Comparison of ENCODE assay signal across 15 cellular contexts in genomic region chr7:79876769-79877362, GRCh38.
DNase-seq lines count a peak whose midpoint lies in the region; ATAC-seq and TF ChIP-seq lines count a peak whose summit lies in the region.
"Had no signal": no experiment of that assay in that cellular context is flagged by ENCODE, and none has a peak within 500 bp of the region (broad histone marks: within the 10 kb centered on the region; RNA-seq: fewer than 3 reads in every experiment).

No MANE protein-coding gene starts in this region.

- no peak for TF ChIP-seq RAD21 in SK-N-SH (IDR thresholded peaks at IDR 0.05; ENCODE audit: low read length)

- H3K27me3 Mint-ChIP-seq in HFFc6 (ENCODE audit: insufficient read depth) = no peaks in the 10 kb centered on the region
- H3K27me3 Mint-ChIP-seq: CD4-positive, CD25-positive, alpha-beta regulatory T cell had no signal

- peak overlapping the region; percentile 16; the same call in 1 of the 2 replicates for H3K27ac Mint-ChIP-seq in HFFc6
- H3K27ac Mint-ChIP-seq: CD4-positive, CD25-positive, alpha-beta regulatory T cell had no signal

- peak overlapping the region; percentile 41; the same call in 1 of the 2 replicates for H3K4me3 Mint-ChIP-seq in HFFc6
- H3K4me3 Mint-ChIP-seq: CD4-positive, CD25-positive, alpha-beta regulatory T cell had no signal

- CTCF ChIA-PET in SK-N-SH (lab: Yijun Ruan, JAX) = no interaction called here

- peaks cover 36% of the 10 kb centered on the region for H3K4me1 Mint-ChIP-seq in HFFc6 (ENCODE audit: low read depth)
- H3K4me1 Mint-ChIP-seq: CD4-positive, CD25-positive, alpha-beta regulatory T cell had no signal

- peaks cover 10% of the 10 kb centered on the region for H3F3A ChIP-seq in SK-N-SH (replicated peaks; ENCODE audit: insufficient read depth)

- WGBS in SK-N-SH (ENCODE audit: low lambda C conversion rate) = 57% methylated on average over 7 of the region's 7 CpGs

- H3K27ac ChIP-seq in SK-N-SH (ENCODE audit: low read depth in 2 of 2, low read length in 1 of 2) (peak overlapping the region in 1 of 2 experiments; percentile 79; a peak in 1 of 4 replicates), uterus (no peak overlapping the region)
- H3K27ac ChIP-seq: cardiac muscle cell had no signal

- H3K79me2 ChIP-seq in SK-N-SH (ENCODE audit: insufficient read depth) = no peaks in the 10 kb centered on the region

- no peak for TF ChIP-seq POLR2A in uterus (IDR thresholded peaks at IDR 0.05)

- no peaks in the 10 kb centered on the region for H3K9me3 Mint-ChIP-seq in HFFc6

- H3K9ac ChIP-seq in SK-N-SH = no peak overlapping the region

- H3K36me3 Mint-ChIP-seq in HFFc6 (ENCODE audit: low read depth) = no peaks in the 10 kb centered on the region; the same call in 1 of the 2 replicates
- H3K36me3 Mint-ChIP-seq: CD4-positive, CD25-positive, alpha-beta regulatory T cell had no signal

- H3K9me3 ChIP-seq in SK-N-SH (no peaks in the 10 kb centered on the region), uterus (no peaks in the 10 kb centered on the region)

- peak in 1 of 2 experiments; percentile 76; a peak in 1 of 4 replicates for TF ChIP-seq EP300 in SK-N-SH (IDR thresholded peaks at IDR 0.05; ENCODE audit: borderline replicate concordance in 1 of 2, low read depth in 1 of 2, low read length in 1 of 2)

- H2AFZ ChIP-seq in SK-N-SH (ENCODE audit: low read depth) = no peak overlapping the region

- H3K36me3 ChIP-seq in SK-N-SH (replicated peaks in 1 of 2; ENCODE audit: control insufficient read depth in 1 of 2, insufficient read depth in 2 of 2, low read length in 1 of 2) = no peaks in the 10 kb centered on the region
- H3K36me3 ChIP-seq in uterus = no peaks in the 10 kb centered on the region
- H3K36me3 ChIP-seq: cardiac muscle cell had no signal

- H3K27me3 ChIP-seq in SK-N-SH (ENCODE audit: insufficient read depth) (no peaks in the 10 kb centered on the region), uterus (no peaks in the 10 kb centered on the region)
- H3K27me3 ChIP-seq: cardiac muscle cell had no signal

- H3K4me1 ChIP-seq in SK-N-SH (ENCODE audit: control insufficient read depth in 1 of 2, insufficient read depth in 2 of 2, low read depth in 1 of 2, low read length in 1 of 2) (peaks cover 0 to 20% of the 10 kb centered on the region in 2 experiments; a peak in 1 of 4 replicates), uterus (no peaks in the 10 kb centered on the region)

- no peaks in the 10 kb centered on the region for H3K9me2 ChIP-seq in SK-N-SH

- no peaks in the 10 kb centered on the region for H4K20me1 ChIP-seq in SK-N-SH (ENCODE audit: insufficient read depth)

- POLR2A ChIA-PET in SK-N-SH (lab: Yijun Ruan, JAX) = no interaction called here

- TF ChIP-seq CTCF in HFFc6 (IDR thresholded peaks at IDR 0.05) = no peak
- TF ChIP-seq CTCF in SK-N-SH (IDR thresholded peaks at IDR 0.05) = no peak
- no peak for TF ChIP-seq CTCF in uterus (IDR thresholded peaks at IDR 0.05)

- H3K4me3 ChIP-seq in SK-N-SH (ENCODE audit: low read depth in 2 of 2, low read length in 1 of 2) (no peak overlapping the region), uterus (no peak overlapping the region)
- H3K4me3 ChIP-seq: cardiac muscle cell, GM12878 had no signal

- no peak overlapping the region for H3K4me2 ChIP-seq in SK-N-SH

- intact Hi-C loops in uterus (cut with DNase I; ENCODE audit: low total_unique reads) = no loop called here

- no peak for ATAC-seq in HG03457 (IDR thresholded peaks at IDR 0.05; ENCODE audit: unreplicated experiment)
- ATAC-seq: esophagus mucosa, GM12878 had no signal

- peak; percentile 23 for DNase-seq in AG08396 (ENCODE audit: low spot score)
- DNase-seq in HFFc6 = peak; percentile 92
- no peak for DNase-seq in SK-N-SH
- DNase-seq in fibroblast of the conjunctiva (ENCODE audit: low read depth) = peak; percentile 78
- no peak for DNase-seq in NCI-H128 (lab: John Stamatoyannopoulos, UW; ENCODE audit: unreplicated experiment)
- no peak for DNase-seq in uterus
- DNase-seq in mucosa of gallbladder (ENCODE audit: low spot score) = no peak
- DNase-seq: activated T-cell treated with anti-CD3 and anti-CD28 coated beads for 4 hours; NCI-H187; stimulated activated CD4-positive, alpha-beta T cell treated with anti-CD3 and anti-CD28 coated beads, Interleukin-4, amount 100 ng/mL, for 1 hour had no signal

TF ChIP-seq in SK-N-SH, 30 proteins besides CTCF, POLR2A, EP300 and RAD21:
- TF ChIP-seq SIN3A (IDR thresholded peaks at IDR 0.05; ENCODE audit: borderline replicate concordance, low read depth, low read length) = no peak
- TF ChIP-seq MAX (IDR thresholded peaks at IDR 0.05; ENCODE audit: low read depth) = peak; percentile 55
- TF ChIP-seq, protein P1, sequence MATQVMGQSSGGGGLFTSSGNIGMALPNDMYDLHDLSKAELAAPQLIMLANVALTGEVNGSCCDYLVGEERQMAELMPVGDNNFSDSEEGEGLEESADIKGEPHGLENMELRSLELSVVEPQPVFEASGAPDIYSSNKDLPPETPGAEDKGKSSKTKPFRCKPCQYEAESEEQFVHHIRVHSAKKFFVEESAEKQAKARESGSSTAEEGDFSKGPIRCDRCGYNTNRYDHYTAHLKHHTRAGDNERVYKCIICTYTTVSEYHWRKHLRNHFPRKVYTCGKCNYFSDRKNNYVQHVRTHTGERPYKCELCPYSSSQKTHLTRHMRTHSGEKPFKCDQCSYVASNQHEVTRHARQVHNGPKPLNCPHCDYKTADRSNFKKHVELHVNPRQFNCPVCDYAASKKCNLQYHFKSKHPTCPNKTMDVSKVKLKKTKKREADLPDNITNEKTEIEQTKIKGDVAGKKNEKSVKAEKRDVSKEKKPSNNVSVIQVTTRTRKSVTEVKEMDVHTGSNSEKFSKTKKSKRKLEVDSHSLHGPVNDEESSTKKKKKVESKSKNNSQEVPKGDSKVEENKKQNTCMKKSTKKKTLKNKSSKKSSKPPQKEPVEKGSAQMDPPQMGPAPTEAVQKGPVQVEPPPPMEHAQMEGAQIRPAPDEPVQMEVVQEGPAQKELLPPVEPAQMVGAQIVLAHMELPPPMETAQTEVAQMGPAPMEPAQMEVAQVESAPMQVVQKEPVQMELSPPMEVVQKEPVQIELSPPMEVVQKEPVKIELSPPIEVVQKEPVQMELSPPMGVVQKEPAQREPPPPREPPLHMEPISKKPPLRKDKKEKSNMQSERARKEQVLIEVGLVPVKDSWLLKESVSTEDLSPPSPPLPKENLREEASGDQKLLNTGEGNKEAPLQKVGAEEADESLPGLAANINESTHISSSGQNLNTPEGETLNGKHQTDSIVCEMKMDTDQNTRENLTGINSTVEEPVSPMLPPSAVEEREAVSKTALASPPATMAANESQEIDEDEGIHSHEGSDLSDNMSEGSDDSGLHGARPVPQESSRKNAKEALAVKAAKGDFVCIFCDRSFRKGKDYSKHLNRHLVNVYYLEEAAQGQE (IDR thresholded peaks at IDR 0.05; ENCODE audit: low read depth, low read length) = no peak
- TF ChIP-seq CHD2 (IDR thresholded peaks at IDR 0.05; ENCODE audit: low read length, partially characterized antibody) = no peak
- TF ChIP-seq JUND (IDR thresholded peaks at IDR 0.05) = peak; percentile 90
- TF ChIP-seq PBX3 (IDR thresholded peaks at IDR 0.05) = peak; percentile 78
- no peak for TF ChIP-seq YY1 (IDR thresholded peaks at IDR 0.05; ENCODE audit: low read depth)
- no peak for TF ChIP-seq FOXJ3 (CRISPR knock-in tag; IDR thresholded peaks at IDR 0.05)
- no peak for TF ChIP-seq ZBTB33 (IDR thresholded peaks at IDR 0.05; ENCODE audit: borderline replicate concordance, low read depth)
- no peak for TF ChIP-seq MXI1 (IDR thresholded peaks at IDR 0.05; ENCODE audit: low read depth, low read length)
- peak; percentile 67 for TF ChIP-seq NFIC (IDR thresholded peaks at IDR 0.05; ENCODE audit: borderline replicate concordance)
- TF ChIP-seq TCF12 (IDR thresholded peaks at IDR 0.05) = peak; percentile 83
- peak; percentile 78; the same call in 1 of the 2 replicates for TF ChIP-seq FOSL2 (IDR thresholded peaks at IDR 0.05; ENCODE audit: borderline replicate concordance, low read depth)
- TF ChIP-seq POLR2AphosphoS5 (IDR thresholded peaks at IDR 0.05; ENCODE audit: low read depth, low read length) = peak; percentile 35; the same call in 1 of the 2 replicates
- TF ChIP-seq TEAD4 (IDR thresholded peaks at IDR 0.05; ENCODE audit: borderline replicate concordance, insufficient read depth) = peak; percentile 77
- TF ChIP-seq EZH2phosphoT487 (IDR thresholded peaks at IDR 0.05; ENCODE audit: borderline replicate concordance, low read depth) = no peak
- TF ChIP-seq TAF1 (IDR thresholded peaks at IDR 0.05; ENCODE audit: borderline replicate concordance, low read depth, low read length) = no peak
TF ChIP-seq in SK-N-SH: peak in this region for 8.

Comparison
In these comparisons a context has a peak if more than half of its experiments do, and no peak if none do; other contexts are left out.
1. DNase-seq: peak in AG08396 (single experiment), HFFc6 (single experiment) and fibroblast of the conjunctiva (single experiment); none in SK-N-SH (single experiment), NCI-H128 (single experiment), uterus (0 of 2) and mucosa of gallbladder (single experiment).